In genomic region chr7:974820-975681, GRCh38 we compare ENCODE assay signal across 8 cellular contexts. TPM values are rescaled to one million over a fixed set of nuclear protein-coding genes. Genes with fewer than 3 reads are reported as not detected.
DNase-seq lines count a peak whose midpoint lies in the region; ATAC-seq and TF ChIP-seq lines count a peak whose summit lies in the region.

TSS of gene COX19 (minus strand) at chr7:975549. CDS start at chr7:975509, 40 bp downstream.

- no peaks in the 10 kb centered on the region for H3K27me3 ChIP-seq in CD4-positive, alpha-beta T cell (ENCODE audit: control insufficient read depth, insufficient read depth, low read length)
- H3K27me3 ChIP-seq in mesendoderm (ENCODE audit: insufficient read depth, low read length, poor library complexity): no peaks in the 10 kb centered on the region

- CTCF ChIA-PET in CD4-positive, alpha-beta T cell (lab: Charles Lee): interaction anchor here (1.0 to 5.4 kb wide), 7 partner anchors 9 to 91 kb away, joined by 3 to 57 read pairs (median 8); partner anchors contain the start of gene GPR146

- peaks cover 17% of the 10 kb centered on the region for H3K79me2 ChIP-seq in mesendoderm (ENCODE audit: control insufficient read depth, insufficient read depth, low read length)

- no peaks in the 10 kb centered on the region for H3K9me3 Mint-ChIP-seq in CD4-positive, alpha-beta T cell
- no peaks in the 10 kb centered on the region for H3K9me3 Mint-ChIP-seq in effector memory CD8-positive, alpha-beta T cell

- peaks cover 30% of the 10 kb centered on the region for H3K36me3 Mint-ChIP-seq in CD4-positive, alpha-beta T cell (ENCODE audit: low read depth)
- peaks cover 57% of the 10 kb centered on the region for H3K36me3 Mint-ChIP-seq in effector memory CD8-positive, alpha-beta T cell (ENCODE audit: insufficient read depth)

- H3K79me1 ChIP-seq in mesendoderm (ENCODE audit: low read length): peaks cover 12% of the 10 kb centered on the region

- H3K56ac ChIP-seq in mesendoderm (ENCODE audit: low read length): peak within 1 kb of the TSS; percentile 98

- no CpG with 5 or more reads among the region's 78 CpGs for WGBS in mesendoderm (ENCODE audit: extremely low coverage, insufficient coverage, low lambda C conversion rate)

- H3K9ac ChIP-seq in mesendoderm (ENCODE audit: low read length): peak within 1 kb of the TSS; percentile 95

- H3K4me1 Mint-ChIP-seq in CD4-positive, alpha-beta T cell (ENCODE audit: low read depth): peaks cover 17% of the 10 kb centered on the region
- H3K4me1 Mint-ChIP-seq in effector memory CD8-positive, alpha-beta T cell (ENCODE audit: low read depth in 2 of 2): peaks cover 19% of the 10 kb centered on the region in 2 donors

- no peak within 1 kb of the TSS for H4K8ac ChIP-seq in mesendoderm (ENCODE audit: low read depth, low read length)

- peak within 1 kb of the TSS; percentile 97 for H3K27ac ChIP-seq in CD4-positive, alpha-beta T cell (ENCODE audit: low read depth, low read length)
- peak within 1 kb of the TSS; percentile 40 for H3K27ac ChIP-seq in mesendoderm (ENCODE audit: low read depth, low read length)

- H3K4me1 ChIP-seq in mesendoderm (ENCODE audit: control insufficient read depth, low read depth, low read length): peaks cover 2% of the 10 kb centered on the region

- H4K5ac ChIP-seq in mesendoderm (ENCODE audit: low read length): no peak within 1 kb of the TSS

- ATAC-seq in CD4-positive, alpha-beta T cell (ENCODE audit: poor library complexity): peak; percentile 89
- peak; percentile 72 for ATAC-seq in GM19452 (IDR thresholded peaks at IDR 0.05; ENCODE audit: unreplicated experiment)
- peak; percentile 86 for ATAC-seq in effector memory CD8-positive, alpha-beta T cell (replicated peaks)

- peak within 1 kb of the TSS; percentile 83 for H3K18ac ChIP-seq in mesendoderm (ENCODE audit: low read length)

- DNase-seq in CD4-positive, alpha-beta T cell: peak; percentile 85 to 93 (median 88)
- DNase-seq in HK-2 (ENCODE audit: unreplicated experiment): peak; percentile 90
- peak; percentile 74 for DNase-seq in NOMO-1 treated with dmso at 0.1 percent for 144 hours (lab: John Stamatoyannopoulos, UW; ENCODE audit: unreplicated experiment)
- DNase-seq in activated CD8-positive, alpha-beta memory T cell treated with anti-CD3 and anti-CD28 coated beads for 4 hours (ENCODE audit: low read depth in 2 of 2): peak; percentile 77 to 80
- DNase-seq in effector memory CD8-positive, alpha-beta T cell: peak; percentile 86 to 93 (median 88)
- peak; percentile 92 for DNase-seq in mesendoderm
- DNase-seq in stimulated activated CD8-positive, alpha-beta memory T cell treated with anti-CD3 and anti-CD28 coated beads, Interleukin-12 subunit alpha, Interleukin-12 subunit beta, amount 100 ng/mL, for 24 hours (ENCODE audit: extremely low read depth): peak; percentile 73

- H3K36me3 ChIP-seq in mesendoderm (ENCODE audit: control insufficient read depth, insufficient read depth, low read length): peaks cover 9% of the 10 kb centered on the region

- no peak within 1 kb of the TSS for H2BK120ac ChIP-seq in mesendoderm (ENCODE audit: low read depth, low read length)

- H2BK5ac ChIP-seq in mesendoderm (ENCODE audit: low read length): no peak within 1 kb of the TSS

- peak within 1 kb of the TSS; percentile 66 for H3K23ac ChIP-seq in mesendoderm (ENCODE audit: low read length)

- peak within 1 kb of the TSS; percentile 99 for H3K4me3 ChIP-seq in mesendoderm (ENCODE audit: low read length)

- POLR2A ChIA-PET in CD4-positive, alpha-beta T cell (lab: Charles Lee): interaction anchor here (0.6 to 3.5 kb wide), 24 partner anchors 10 to 611 kb away, joined by 3 to 79 read pairs (median 5); partner anchors contain the start of genes DNAAF5, GET4, GPR146 and ZFAND2A

- H3K4me2 ChIP-seq in mesendoderm (ENCODE audit: low read length): peak within 1 kb of the TSS; percentile 73

- H3K4me3 Mint-ChIP-seq in CD4-positive, alpha-beta T cell: peak within 1 kb of the TSS; percentile 91
- H3K4me3 Mint-ChIP-seq in effector memory CD8-positive, alpha-beta T cell: peak within 1 kb of the TSS; percentile 93 to 95

- peak within 1 kb of the TSS; percentile 94 for H3K27ac Mint-ChIP-seq in CD4-positive, alpha-beta T cell
- peak within 1 kb of the TSS; percentile 90 to 93 for H3K27ac Mint-ChIP-seq in effector memory CD8-positive, alpha-beta T cell

- peak within 1 kb of the TSS; percentile 82 for H3K4ac ChIP-seq in mesendoderm (ENCODE audit: low read depth, low read length)

- TF ChIP-seq CTCF in CD4-positive, alpha-beta T cell (IDR thresholded peaks at IDR 0.05): no peak

- no peaks in the 10 kb centered on the region for H3K9me3 ChIP-seq in CD4-positive, alpha-beta T cell (ENCODE audit: control insufficient read depth, low read length)

- H3K27me3 Mint-ChIP-seq in CD4-positive, alpha-beta T cell: no peaks in the 10 kb centered on the region
- H3K27me3 Mint-ChIP-seq in effector memory CD8-positive, alpha-beta T cell: no peaks in the 10 kb centered on the region

- H2AK5ac ChIP-seq in mesendoderm (ENCODE audit: low read length): no peak within 1 kb of the TSS

- intact Hi-C loops in CD4-positive, alpha-beta T cell (cut with DNase I, micrococcal nuclease): loop anchor here (1.0 to 5.0 kb wide), 6 partner anchors 52 to 186 kb away; partner anchors contain the start of gene ZFAND2A (in 1 of the 2)

- no peak within 1 kb of the TSS for H2BK15ac ChIP-seq in mesendoderm (replicated peaks; ENCODE audit: low read depth)

RNA-seq across cellular contexts. Expression of gene COX19, which starts in this region (rescaled TPM):
- total RNA-seq in CD4-positive, alpha-beta T cell: 10 to 100 TPM; 47.7 to 51.8 TPM
- 5.7 TPM for polyA plus RNA-seq in mesendoderm (2013, experiment 1 of 2)
- polyA plus RNA-seq in mesendoderm (2013, experiment 2 of 2): 5.2 TPM

Comparison
In these comparisons a context has a peak if more than half of its experiments do, and no peak if none do; other contexts are left out.
1. Peak in every context shown above with its lines: DNase-seq, ATAC-seq, H3K4me3 ChIP-seq and H3K27ac ChIP-seq.